ENCODE assay signal across 11 cellular contexts in the genomic region with DNA sequence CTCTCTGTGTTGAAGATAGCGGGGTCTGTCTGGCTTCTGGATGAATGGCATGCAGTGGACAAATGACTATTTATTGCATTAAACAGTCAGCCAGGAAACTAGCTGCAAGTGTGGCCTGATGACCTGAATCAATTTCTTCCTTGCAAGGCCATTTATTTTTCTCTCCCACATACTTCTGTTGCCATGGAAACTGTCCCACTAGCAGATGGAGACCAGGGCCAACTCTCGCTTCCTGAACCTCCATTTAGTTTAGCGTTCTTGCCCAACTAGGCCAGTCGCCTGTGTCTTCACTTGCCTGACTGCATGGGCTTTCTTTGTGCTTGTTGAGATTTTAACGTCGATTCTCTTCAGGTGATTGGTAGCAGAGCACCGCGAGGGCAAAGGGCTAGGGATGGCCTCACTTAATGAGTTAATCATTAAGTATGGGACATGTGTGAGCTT. TPM values are rescaled to one million over a fixed set of nuclear protein-coding genes. Genes with fewer than 3 reads are reported as not detected.
DNase-seq lines count a peak whose midpoint lies in the region; ATAC-seq and TF ChIP-seq lines count a peak whose summit lies in the region.
"Had no signal": no experiment of that assay in that cellular context is flagged by ENCODE, and none has a peak within 500 bp of the region (broad histone marks: within the 10 kb centered on the region; RNA-seq: fewer than 3 reads in every experiment).

No MANE protein-coding gene starts in this region.

- no peaks in the 10 kb centered on the region for H3K9me3 ChIP-seq in right cardiac atrium (ENCODE audit: control insufficient read depth, low read length)
- H3K9me3 ChIP-seq in psoas muscle, result no peaks in the 10 kb centered on the region
- no peaks in the 10 kb centered on the region for H3K9me3 ChIP-seq in effector memory CD4-positive, alpha-beta T cell (ENCODE audit: control insufficient read depth, low read length)

- CTCF ChIA-PET in Calu3 (lab: Charles Lee), result no interaction called here

- H3K27ac ChIP-seq in right cardiac atrium (ENCODE audit: low read length) (peak overlapping the region; percentile 55), psoas muscle (peak overlapping the region; percentile 62)
- no peak overlapping the region for H3K27ac ChIP-seq in effector memory CD4-positive, alpha-beta T cell (ENCODE audit: insufficient read depth, low read length, poor library complexity, severe bottlenecking)

- no peak overlapping the region for H3K4me3 Mint-ChIP-seq in Calu3 (ENCODE audit: low read depth, unreplicated experiment)
- H3K4me3 Mint-ChIP-seq: naive B cell had no signal

- H3K36me3 Mint-ChIP-seq in Calu3 (ENCODE audit: insufficient read depth, unreplicated experiment), result peaks cover 11% of the 10 kb centered on the region
- H3K36me3 Mint-ChIP-seq: naive B cell had no signal

- H3K4me1 ChIP-seq in right cardiac atrium (ENCODE audit: control insufficient read depth, insufficient read depth, low read length), result peaks cover 20% of the 10 kb centered on the region
- peaks cover 61% of the 10 kb centered on the region for H3K4me1 ChIP-seq in psoas muscle
- no peaks in the 10 kb centered on the region for H3K4me1 ChIP-seq in effector memory CD4-positive, alpha-beta T cell (ENCODE audit: control insufficient read depth, insufficient read depth, low read length, poor library complexity, severe bottlenecking)

- peaks cover 5 to 66% of the 10 kb centered on the region in 2 donors for H3K36me3 ChIP-seq in psoas muscle (ENCODE audit: insufficient read depth in 1 of 2, low read depth in 1 of 2)
- H3K36me3 ChIP-seq in effector memory CD4-positive, alpha-beta T cell (ENCODE audit: control insufficient read depth, insufficient read depth, low read length), result no peaks in the 10 kb centered on the region

- DNase-seq in Calu3 (no peak), astrocyte of the spinal cord (ENCODE audit: low read depth, low spot score) (peak; percentile 59), right cardiac atrium (peak in 2 of 3 donors; percentile 46 to 69), psoas muscle (peak in 1 of 2 donors; percentile 40), NCI-H1105 (lab: John Stamatoyannopoulos, UW) (no peak), NCI-H2196 (lab: John Stamatoyannopoulos, UW; ENCODE audit: unreplicated experiment) (no peak)
- DNase-seq in effector memory CD4-positive, alpha-beta T cell, result no peak
- DNase-seq: activated T-cell treated with anti-CD3 and anti-CD28 coated beads for 4 hours; effector CD8-positive, alpha-beta T cell; naive B cell had no signal

- in situ Hi-C loops in astrocyte of the spinal cord (cut with HindIII; ENCODE audit: low sequenced_read_pairs), result no loop called here

- intact Hi-C loops in Calu3 (cut with micrococcal nuclease; ENCODE audit: unreplicated experiment), result no loop called here
- intact Hi-C loops in right cardiac atrium (cut with DNase I), result no loop called here
- intact Hi-C loops in psoas muscle (cut with DNase I), result no loop called here

- H3K27ac Mint-ChIP-seq in Calu3 (ENCODE audit: unreplicated experiment), result peak overlapping the region; percentile 9

- 49% methylated on average over 8 of the region's 8 CpGs for WGBS in right cardiac atrium
- 51 to 60% (median 56%) methylated on average over 8 of the region's 8 CpGs for WGBS in psoas muscle, 3 donors

- no peaks in the 10 kb centered on the region for H3K27me3 Mint-ChIP-seq in Calu3 (ENCODE audit: unreplicated experiment)

- TF ChIP-seq CTCF in Calu3 (IDR thresholded peaks at IDR 0.05; ENCODE audit: unreplicated experiment) (no peak), astrocyte of the spinal cord (IDR thresholded peaks at IDR 0.05; ENCODE audit: low read depth, low read length) (no peak), psoas muscle (IDR thresholded peaks at IDR 0.05) (no peak)

- BruUV-seq in Calu3 (replicated peaks; lab: Mats Ljungman, UMichigan), result no TSS peak

- H3K27me3 ChIP-seq in right cardiac atrium (ENCODE audit: control insufficient read depth, insufficient read depth) (no peaks in the 10 kb centered on the region), psoas muscle (ENCODE audit: insufficient read depth in 3 of 3, low read length in 2 of 3) (no peaks in the 10 kb centered on the region)
- H3K27me3 ChIP-seq in effector memory CD4-positive, alpha-beta T cell (replicated peaks; ENCODE audit: control insufficient read depth, insufficient read depth, low read length, poor library complexity, severe bottlenecking), result no peaks in the 10 kb centered on the region

- ATAC-seq in right cardiac atrium (peak; percentile 30 to 65), psoas muscle (peak in 2 of 4 donors; percentile 17 to 23), HG03108 (IDR thresholded peaks at IDR 0.05; ENCODE audit: unreplicated experiment) (no peak)

- peaks cover 35% of the 10 kb centered on the region for H3K4me1 Mint-ChIP-seq in Calu3 (ENCODE audit: low read depth, unreplicated experiment)
- H3K4me1 Mint-ChIP-seq: naive B cell had no signal

- H3K4me3 ChIP-seq in astrocyte of the spinal cord (ENCODE audit: low read depth, low read length), result no peak overlapping the region
- H3K4me3 ChIP-seq in right cardiac atrium (ENCODE audit: low read length), result no peak overlapping the region
- no peak overlapping the region for H3K4me3 ChIP-seq in psoas muscle
- H3K4me3 ChIP-seq in effector memory CD4-positive, alpha-beta T cell (ENCODE audit: insufficient read depth, low read depth, low read length, poor library complexity, severe bottlenecking), result no peak overlapping the region

- no peaks in the 10 kb centered on the region for H3K9me3 Mint-ChIP-seq in Calu3 (ENCODE audit: low read depth, unreplicated experiment)
- H3K9me3 Mint-ChIP-seq: naive B cell had no signal

RNA-seq across cellular contexts. Expression of a gene that starts 27.6 kb away (rescaled TPM):
- total RNA-seq in Calu3 (2022) (21.9 and 46.0 TPM in 2 replicates), right cardiac atrium (10 to 100 TPM; 45.6 to 57.8 (median 55.4) TPM), psoas muscle (1,000 to 10,000 TPM in 1 of 4 donors, 100 to 1,000 TPM in 3; 340 to 1,074 (median 476) TPM)
- polyA plus RNA-seq in right cardiac atrium (43.4 TPM), psoas muscle (1,000 to 10,000 TPM in 1 of 3 donors, 100 to 1,000 TPM in 1, 10 to 100 TPM in 1; 83.0 to 1,120 (median 129) TPM)

Comparison
In these comparisons a context has a peak if more than half of its experiments do, and no peak if none do; other contexts are left out.
1. DNase-seq: peak in astrocyte of the spinal cord (single experiment) and right cardiac atrium (2 of 3); none in Calu3 (single experiment), NCI-H1105 (single experiment), effector memory CD4-positive, alpha-beta T cell (0 of 3) and NCI-H2196 (single experiment).